Comparison of ENCODE assay signal across 18 cellular contexts in the genomic region with DNA sequence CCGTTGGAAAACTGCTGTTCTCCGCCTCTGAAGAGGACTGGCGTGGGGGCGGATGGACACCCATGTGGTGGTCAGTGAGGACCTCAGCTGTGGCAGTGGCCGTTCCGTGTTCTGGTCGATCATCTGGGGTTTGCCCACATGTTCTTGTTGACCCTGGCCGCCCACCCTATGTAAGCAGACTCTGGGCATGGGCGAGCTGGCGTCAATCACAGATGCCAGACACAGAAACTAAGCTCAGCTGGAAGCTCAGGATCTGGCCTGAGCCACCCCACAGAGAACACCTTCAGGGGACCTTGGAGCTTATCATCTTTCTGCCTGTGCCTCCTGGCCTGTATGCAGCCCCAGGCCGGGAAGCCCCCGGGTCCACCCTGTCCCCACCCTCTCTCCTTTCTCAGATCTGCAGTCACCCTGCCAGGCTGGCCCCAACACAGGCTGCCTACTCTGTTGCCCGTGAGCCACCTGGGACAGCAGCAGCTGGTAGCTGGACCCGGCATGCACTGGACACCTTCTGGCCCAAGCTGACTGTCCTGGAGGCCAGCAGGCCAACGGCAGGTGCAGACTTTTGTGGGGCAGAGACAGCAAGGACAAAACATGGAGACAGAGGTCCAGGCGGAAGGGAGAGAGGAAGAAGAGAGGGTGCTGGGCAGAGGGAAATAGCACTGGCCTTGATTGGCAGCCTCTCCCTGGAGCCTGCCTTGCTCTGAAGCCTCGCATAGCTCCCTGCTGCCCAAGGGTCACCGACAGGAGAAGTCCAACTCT.
A peak's percentile ranks its signal among the peaks of the same experiment; 100 is the strongest.
DNase-seq lines count a peak whose midpoint lies in the region; ATAC-seq, FAIRE-seq and TF ChIP-seq lines count a peak whose summit lies in the region.
"Had no signal": no experiment of that assay in that cellular context is flagged by ENCODE, and none has a peak within 500 bp of the region (broad histone marks: within the 10 kb centered on the region; RNA-seq: fewer than 3 reads in every experiment).

No MANE protein-coding gene starts in this region.

- POLR2A ChIA-PET in HepG2 (lab: Yijun Ruan, JAX), result no interaction called here

- no TSS peak for BruUV-seq in HepG2 (replicated peaks; lab: Mats Ljungman, UMichigan)

- H3K4me2 ChIP-seq in HepG2 (ENCODE audit: low read depth, low read length), result no peak overlapping the region

- TF ChIP-seq POLR2A in right lobe of liver (IDR thresholded peaks at IDR 0.05) (no peak), HepG2 (IDR thresholded peaks at IDR 0.05; ENCODE audit: insufficient read depth in 1 of 2, low read depth in 2 of 2, low read length in 2 of 2) (no peak)

- H2AFZ ChIP-seq in HepG2 (ENCODE audit: low read length), result no peak overlapping the region
- H2AFZ ChIP-seq: GM23248 had no signal

- H3K9me3 ChIP-seq in right lobe of liver (no peaks in the 10 kb centered on the region), HepG2 (ENCODE audit: low read length) (no peaks in the 10 kb centered on the region)

- ATAC-seq in right lobe of liver, result peak in 1 of 4 donors; percentile 9
- ATAC-seq in HepG2, result no peak
- peak; percentile 23 for ATAC-seq in left ventricle myocardium superior
- ATAC-seq: GM12878 had no signal

- no peaks in the 10 kb centered on the region for H3K9me3 Mint-ChIP-seq in immature natural killer cell
- H3K9me3 Mint-ChIP-seq: CD4-positive, alpha-beta T cell had no signal

- H3K4me1 ChIP-seq in right lobe of liver (no peaks in the 10 kb centered on the region), HepG2 (ENCODE audit: insufficient read depth, low read length) (no peaks in the 10 kb centered on the region)

- CTCF ChIA-PET in HepG2 (lab: Yijun Ruan, JAX; ENCODE audit: low intra/inter-chr PET ratio, low total read pairs), result no interaction called here

- no peak overlapping the region for H3K4me3 ChIP-seq in right lobe of liver
- H3K4me3 ChIP-seq in HepG2 (replicated peaks in 1 of 3; ENCODE audit: insufficient read depth in 1 of 3, low read depth in 2 of 3, low read length in 3 of 3), result no peak overlapping the region
- H3K4me3 ChIP-seq: GM12878, GM23248 had no signal

- H3K27ac ChIP-seq in right lobe of liver (no peak overlapping the region), HepG2 (ENCODE audit: extremely low read length, insufficient read depth, low read length) (no peak overlapping the region)
- H3K27ac ChIP-seq: GM23248 had no signal

- intact Hi-C loops in right lobe of liver (cut with DNase I), result no loop called here
- intact Hi-C loops in HepG2 (cut with micrococcal nuclease; ENCODE audit: unreplicated experiment), result no loop called here
- intact Hi-C loops in left ventricle myocardium superior (cut with micrococcal nuclease), result no loop called here
- intact Hi-C loops in posterior vena cava (cut with DNase I), result no loop called here

- no peak for TF ChIP-seq CTCF in right lobe of liver (IDR thresholded peaks at IDR 0.05)
- no peak for TF ChIP-seq CTCF in HepG2 (CRISPR knock-in tag; IDR thresholded peaks at IDR 0.05)

- no peaks in the 10 kb centered on the region for H3K79me2 ChIP-seq in HepG2 (ENCODE audit: insufficient read depth, low read length)

- no peaks in the 10 kb centered on the region for H3K4me1 Mint-ChIP-seq in immature natural killer cell

- no peak overlapping the region for H3K9ac ChIP-seq in HepG2 (ENCODE audit: insufficient read depth, low read depth, low read length)
- H3K9ac ChIP-seq: GM23248 had no signal

- H4K20me1 ChIP-seq in HepG2 (ENCODE audit: insufficient read depth, low read length), result no peaks in the 10 kb centered on the region

- H3K27me3 ChIP-seq in right lobe of liver (no peaks in the 10 kb centered on the region), HepG2 (ENCODE audit: control insufficient read depth in 1 of 2, insufficient read depth in 2 of 2, low read length in 2 of 2) (peaks cover 10 to 57% of the 10 kb centered on the region in 2 experiments)

- WGBS in right lobe of liver (ENCODE audit: insufficient coverage, low coverage, low lambda C conversion rate, missing lambda C conversion rate), result 60% methylated on average over 1 of the region's 18 CpGs
- WGBS in HepG2 (ENCODE audit: low lambda C conversion rate), result 4% methylated on average over 5 of the region's 18 CpGs

- in situ Hi-C loops in HepG2 (cut with HindIII; ENCODE audit: extremely low pct_ligation_motif_present, low pct_unique_long_range_greater_than_20kb), result no loop called here

- no peak for FAIRE-seq in HepG2 (lab: Jason Lieb, UNC)
- FAIRE-seq: GM12878, HTR-8/SVneo had no signal

- no peak overlapping the region for H3K4me3 Mint-ChIP-seq in immature natural killer cell
- H3K4me3 Mint-ChIP-seq: CD4-positive, alpha-beta T cell had no signal

- peak in 2 of 3 donors; percentile 28 to 46 for DNase-seq in right lobe of liver
- no peak for DNase-seq in HepG2 (ENCODE audit: low spot score)
- DNase-seq in left ventricle myocardium superior, result no peak
- peak; percentile 76 for DNase-seq in posterior vena cava (ENCODE audit: low spot score)
- no peak for DNase-seq in OCI-M2 (lab: John Stamatoyannopoulos, UW; ENCODE audit: unreplicated experiment)
- no peak for DNase-seq in DMS114 treated with DMSO at 0.1 percent for 48 hours (lab: John Stamatoyannopoulos, UW; ENCODE audit: unreplicated experiment)
- DNase-seq in NCI-H2081 treated with DMSO at 0.1 percent for 48 hours (lab: John Stamatoyannopoulos, UW), result no peak
- DNase-seq in immature natural killer cell, result no peak
- DNase-seq: Calu3, DMS79, GM23248, KBM-7, NCI-H1048, NCI-H146, SHP77 treated with DMSO at 0.1 percent for 48 hours had no signal

- H3K27ac Mint-ChIP-seq in immature natural killer cell, result no peak overlapping the region
- H3K27ac Mint-ChIP-seq: CD4-positive, alpha-beta T cell had no signal

- H3K36me3 ChIP-seq in right lobe of liver, result no peaks in the 10 kb centered on the region
- no peaks in the 10 kb centered on the region for H3K36me3 ChIP-seq in HepG2 (replicated peaks in 1 of 2; ENCODE audit: control insufficient read depth in 1 of 2, insufficient read depth in 2 of 2, low read length in 2 of 2)

- H3K36me3 Mint-ChIP-seq in immature natural killer cell, result no peaks in the 10 kb centered on the region

- TF ChIP-seq EP300 in HepG2 (IDR thresholded peaks at IDR 0.05; ENCODE audit: low read depth in 2 of 2, low read length in 2 of 2) (no peak), HepG2 (CRISPR knock-in tag; IDR thresholded peaks at IDR 0.05; ENCODE audit: borderline replicate concordance) (no peak)

- peaks cover 0 to 3% (median 2%) of the 10 kb centered on the region in 3 donors for H3K27me3 Mint-ChIP-seq in immature natural killer cell (ENCODE audit: low read depth in 3 of 3)
- H3K27me3 Mint-ChIP-seq: CD4-positive, alpha-beta T cell had no signal

- no peak for TF ChIP-seq RAD21 in HepG2 (CRISPR knock-in tag; IDR thresholded peaks at IDR 0.05)

TF ChIP-seq in HepG2, 621 proteins besides CTCF, POLR2A, EP300 and RAD21:
- TF ChIP-seq CHD2 (IDR thresholded peaks at IDR 0.05; ENCODE audit: low read depth, low read length) (no peak), ZNF251 (CRISPR knock-in tag; IDR thresholded peaks at IDR 0.05) (no peak), CBFB (CRISPR knock-in tag; IDR thresholded peaks at IDR 0.05) (no peak), NAIF1 (CRISPR knock-in tag; IDR thresholded peaks at IDR 0.05; ENCODE audit: borderline replicate concordance) (no peak), U2AF1 (optimal IDR thresholded peaks at IDR 0.05; ENCODE audit: low read depth, low read length) (no peak), POLR2AphosphoS5 (IDR thresholded peaks at IDR 0.05; ENCODE audit: low read depth, low read length) (no peak), JUND (CRISPR knock-in tag; IDR thresholded peaks at IDR 0.05) (no peak), ZNF282 (IDR thresholded peaks at IDR 0.05; ENCODE audit: partially characterized antibody) (no peak), HNF1B (CRISPR knock-in tag; IDR thresholded peaks at IDR 0.05) (no peak), NFE2L2 (IDR thresholded peaks at IDR 0.05; ENCODE audit: low read length) (no peak), ZNF891 (CRISPR knock-in tag; IDR thresholded peaks at IDR 0.05) (no peak), DR1 (CRISPR knock-in tag; IDR thresholded peaks at IDR 0.05) (no peak), GLMP (CRISPR knock-in tag; IDR thresholded peaks at IDR 0.05; ENCODE audit: borderline replicate concordance) (no peak)
TF ChIP-seq in HepG2: peak in this region for 0.

Comparison
In these comparisons a context has a peak if more than half of its experiments do, and no peak if none do; other contexts are left out.
1. DNase-seq: peak in right lobe of liver (2 of 3) and posterior vena cava (single experiment); none in HepG2 (single experiment), left ventricle myocardium superior (single experiment), OCI-M2 (single experiment), DMS114 treated with DMSO at 0.1 percent for 48 hours (single experiment), NCI-H2081 treated with DMSO at 0.1 percent for 48 hours (single experiment) and immature natural killer cell (0 of 3).